ENCODE assay signal across 23 cellular contexts in the genomic region with DNA sequence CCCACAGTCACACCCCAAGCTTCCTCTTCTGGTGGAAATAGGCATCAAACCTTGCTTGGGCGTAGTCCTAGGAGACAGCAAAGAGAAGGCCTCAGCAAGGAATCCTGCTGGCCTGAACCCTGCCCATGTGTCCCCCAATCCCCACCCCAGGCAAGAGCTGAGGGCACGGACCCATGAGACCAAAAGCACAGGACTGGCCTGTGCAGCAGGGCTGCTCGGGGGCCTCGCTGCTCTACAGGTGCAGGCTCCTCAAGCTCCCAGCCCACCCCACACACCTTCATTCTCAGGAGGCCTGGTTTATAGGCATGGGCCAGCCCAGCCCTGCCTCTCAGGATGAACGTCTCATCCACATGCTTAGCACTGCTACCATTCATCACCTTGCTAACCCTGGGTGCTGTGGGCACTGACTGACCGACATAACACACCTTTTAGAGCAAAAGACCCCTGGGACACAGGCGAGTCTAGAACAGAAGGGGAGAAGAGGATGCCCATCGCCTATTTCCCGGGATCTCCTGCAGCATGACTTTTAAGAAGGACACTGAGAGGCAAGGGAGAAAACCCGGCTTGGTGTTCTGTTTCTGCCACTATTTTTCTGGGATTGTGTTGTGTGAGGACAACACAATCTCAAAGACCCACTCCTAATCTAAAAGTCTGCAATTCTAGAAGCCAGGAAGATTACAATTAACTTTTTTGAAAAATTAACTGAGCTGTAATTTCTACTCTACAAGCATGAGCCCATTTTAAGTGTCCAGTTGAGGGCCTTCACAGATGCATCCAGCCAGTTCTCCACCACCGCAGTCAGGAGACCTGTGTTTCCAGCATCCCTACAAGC. TPM values are rescaled to one million over a fixed set of nuclear protein-coding genes. Genes with fewer than 3 reads are reported as not detected.
A peak's percentile ranks its signal among the peaks of the same experiment; 100 is the strongest.
DNase-seq lines count a peak whose midpoint lies in the region; ATAC-seq, FAIRE-seq and TF ChIP-seq lines count a peak whose summit lies in the region.
"Had no signal": no experiment of that assay in that cellular context is flagged by ENCODE, and none has a peak within 500 bp of the region (broad histone marks: within the 10 kb centered on the region; RNA-seq: fewer than 3 reads in every experiment).

No MANE protein-coding gene starts in this region.

- peaks cover 17% of the 10 kb centered on the region for H3K36me3 Mint-ChIP-seq in activated CD4-positive, alpha-beta T cell treated with anti-CD3 and anti-CD28 coated beads for 36 hours (ENCODE audit: low read depth)
- H3K36me3 Mint-ChIP-seq: IgD-negative memory B cell had no signal

- SMC1A ChIA-PET in GM12878 (lab: Charles Lee; ENCODE audit: uncharacterized antibody, unreplicated experiment): no interaction called here

- no peaks in the 10 kb centered on the region for H3K27me3 ChIP-seq in GM12878 (replicated peaks in 1 of 2; ENCODE audit: control insufficient read depth in 2 of 2, insufficient read depth in 2 of 2, low read length in 1 of 2)
- no peaks in the 10 kb centered on the region for H3K27me3 ChIP-seq in neural cell (ENCODE audit: insufficient read depth, low read depth, low read length)
- no peaks in the 10 kb centered on the region for H3K27me3 ChIP-seq in effector memory CD4-positive, alpha-beta T cell (replicated peaks; ENCODE audit: control insufficient read depth, insufficient read depth, low read length, poor library complexity, severe bottlenecking)
- H3K27me3 ChIP-seq: spleen had no signal

- POLR2A ChIA-PET in activated CD4-positive, alpha-beta T cell treated with anti-CD3 and anti-CD28 coated beads for 36 hours (lab: Charles Lee): no interaction called here
- POLR2A ChIA-PET in GM12878 (lab: Charles Lee): interaction anchor here (0.5 kb wide), 1 partner anchor 121 kb away, joined by 4 read pairs; no protein-coding TSS in a partner anchor

- peak overlapping the region; percentile 55 for H3K27ac Mint-ChIP-seq in activated CD4-positive, alpha-beta T cell treated with anti-CD3 and anti-CD28 coated beads for 36 hours
- H3K27ac Mint-ChIP-seq: IgD-negative memory B cell, nephron had no signal

- H3K27ac ChIP-seq in GM12878 (ENCODE audit: control insufficient read depth, insufficient read depth) (no peak overlapping the region), neural cell (ENCODE audit: low read length) (peak overlapping the region; percentile 14)
- no peak overlapping the region for H3K27ac ChIP-seq in effector memory CD4-positive, alpha-beta T cell (ENCODE audit: insufficient read depth, low read length, poor library complexity, severe bottlenecking)

- H2AFZ ChIP-seq in GM12878 (ENCODE audit: control insufficient read depth, low read depth, low read length) (no peak overlapping the region), neural cell (ENCODE audit: low read depth, low read length) (no peak overlapping the region)

- no TSS peak for BruUV-seq in GM12878 (replicated peaks; lab: Mats Ljungman, UMichigan)

- TF ChIP-seq POLR2A in GM18951 (IDR thresholded peaks at IDR 0.05; ENCODE audit: extremely low read depth, insufficient read depth, insufficient read length): peak; percentile 47
- TF ChIP-seq POLR2A in GM12878 (IDR thresholded peaks at IDR 0.05; ENCODE audit: low read depth, low read length): peak; percentile 62

- TF ChIP-seq CTCF in GM12878 (IDR thresholded peaks at IDR 0.05 in 2 of 3, conservative IDR thresholded peaks at IDR 0.05 in 1 of 3; ENCODE audit: control insufficient read depth in 2 of 3, extremely low read depth in 1 of 3, insufficient read depth in 1 of 3, low read depth in 3 of 3, low read length in 3 of 3) (no peak), neural cell (IDR thresholded peaks at IDR 0.05; ENCODE audit: poor library complexity, severe bottlenecking) (no peak)

- WGBS in GM12878 (ENCODE audit: insufficient coverage, insufficient replicate concordance, low lambda C conversion rate, missing lambda C conversion rate): 93% methylated on average over 11 of the region's 11 CpGs

- no peak overlapping the region for H3K4me2 ChIP-seq in GM12878 (ENCODE audit: control insufficient read depth, insufficient read depth)
- no peak overlapping the region for H3K4me2 ChIP-seq in neural cell (ENCODE audit: low read length)

- no peak overlapping the region for H3K9ac ChIP-seq in GM12878 (ENCODE audit: control insufficient read depth, insufficient read depth, low read length)
- no peak overlapping the region for H3K9ac ChIP-seq in neural cell (ENCODE audit: low read length)

- no peaks in the 10 kb centered on the region for H3K27me3 Mint-ChIP-seq in activated CD4-positive, alpha-beta T cell treated with anti-CD3 and anti-CD28 coated beads for 36 hours
- H3K27me3 Mint-ChIP-seq: IgD-negative memory B cell had no signal

- H3K79me2 ChIP-seq in GM12878 (ENCODE audit: control insufficient read depth, insufficient read depth, low read length) (no peaks in the 10 kb centered on the region), neural cell (replicated peaks; ENCODE audit: insufficient read depth, low read length) (no peaks in the 10 kb centered on the region)

- H3K36me3 ChIP-seq in GM12878 (ENCODE audit: control insufficient read depth in 2 of 2, insufficient read depth in 2 of 2, low read length in 1 of 2): peaks cover 14 to 15% of the 10 kb centered on the region in 2 experiments; a peak in 3 of 4 replicates
- no peaks in the 10 kb centered on the region for H3K36me3 ChIP-seq in neural cell (ENCODE audit: insufficient read depth, low read length)
- H3K36me3 ChIP-seq in effector memory CD4-positive, alpha-beta T cell (ENCODE audit: control insufficient read depth, insufficient read depth, low read length): peaks cover 24% of the 10 kb centered on the region

- RAD21 ChIA-PET in GM12878 (lab: Charles Lee; ENCODE audit: unreplicated experiment): no interaction called here

- no peaks in the 10 kb centered on the region for H3K9me3 Mint-ChIP-seq in activated CD4-positive, alpha-beta T cell treated with anti-CD3 and anti-CD28 coated beads for 36 hours (ENCODE audit: low read depth)
- H3K9me3 Mint-ChIP-seq: IgD-negative memory B cell, nephron had no signal

- H3K4me3 Mint-ChIP-seq in activated CD4-positive, alpha-beta T cell treated with anti-CD3 and anti-CD28 coated beads for 36 hours: no peak overlapping the region
- H3K4me3 Mint-ChIP-seq: IgD-negative memory B cell, nephron had no signal

- no peaks in the 10 kb centered on the region for H3K4me1 ChIP-seq in GM12878 (ENCODE audit: control insufficient read depth, insufficient read depth, low read length)
- H3K4me1 ChIP-seq in effector memory CD4-positive, alpha-beta T cell (ENCODE audit: control insufficient read depth, insufficient read depth, low read length, poor library complexity, severe bottlenecking): no peaks in the 10 kb centered on the region

- H3K4me3 ChIP-seq in GM12878: no peak overlapping the region
- H3K4me3 ChIP-seq in neural cell (ENCODE audit: low read length): no peak overlapping the region
- H3K4me3 ChIP-seq in effector memory CD4-positive, alpha-beta T cell (ENCODE audit: insufficient read depth, low read depth, low read length, poor library complexity, severe bottlenecking): no peak overlapping the region
- H3K4me3 ChIP-seq: spleen had no signal

- TF ChIP-seq RAD21 in GM12878 (IDR thresholded peaks at IDR 0.05; ENCODE audit: insufficient read depth, low read depth, low read length) (no peak), neural cell (conservative IDR thresholded peaks at IDR 0.05) (no peak)

- TF ChIP-seq EP300 in GM12878 (IDR thresholded peaks at IDR 0.05; ENCODE audit: borderline replicate concordance in 1 of 2, control insufficient read depth in 1 of 2, low read depth in 2 of 2, low read length in 2 of 2): no peak
- TF ChIP-seq EP300 in neural cell (conservative IDR thresholded peaks at IDR 0.05; ENCODE audit: poor library complexity, severe bottlenecking): no peak

- H3K9me2 ChIP-seq in neural cell (ENCODE audit: insufficient read depth, low read length): no peaks in the 10 kb centered on the region

- peaks cover 2% of the 10 kb centered on the region for H3K4me1 Mint-ChIP-seq in activated CD4-positive, alpha-beta T cell treated with anti-CD3 and anti-CD28 coated beads for 36 hours
- H3K4me1 Mint-ChIP-seq: nephron had no signal

- intact Hi-C loops in activated CD4-positive, alpha-beta T cell treated with anti-CD3 and anti-CD28 coated beads for 36 hours (cut with DNase I, micrococcal nuclease): loop anchor here in 1 of 2 experiments (2.0 kb wide), 1 partner anchor 15 kb away; the partner anchor contains the start of gene TCIRG1
- intact Hi-C loops in GM12878 (cut with micrococcal nuclease; ENCODE audit: unreplicated experiment): no loop called here

- CTCF ChIA-PET in activated CD4-positive, alpha-beta T cell treated with anti-CD3 and anti-CD28 coated beads for 36 hours (lab: Charles Lee): interaction anchor here (1.1 kb wide), 1 partner anchor 43 kb away, joined by 3 read pairs; no protein-coding TSS in a partner anchor
- CTCF ChIA-PET in GM12878 (lab: Yijun Ruan, JAX): no interaction called here

- no peak for DNase-seq in activated CD4-positive, alpha-beta T cell treated with anti-CD3 and anti-CD28 coated beads for 36 hours
- no peak for DNase-seq in activated CD4-positive, alpha-beta T cell treated with anti-CD3 and anti-CD28 coated beads, Interleukin-2, amount 50 U/mL, for 4 hours
- no peak for DNase-seq in GM12878 (ENCODE audit: low read depth, low spot score)
- DNase-seq in effector memory CD4-positive, alpha-beta T cell: no peak
- no peak for DNase-seq in stimulated activated CD4-positive, alpha-beta T cell treated with anti-CD3 and anti-CD28 coated beads, Interleukin-4, amount 100 ng/mL, for 4 hours
- DNase-seq in NOMO-1 treated with dmso at 0.1 percent for 144 hours (lab: John Stamatoyannopoulos, UW; ENCODE audit: unreplicated experiment): no peak
- DNase-seq: activated CD4-positive, CD25-positive, alpha-beta regulatory T cell treated with anti-CD3 and anti-CD28 coated beads, Interleukin-2, amount 50 U/mL, for 72 hours; effector CD4-positive, alpha-beta T cell; head of caudate nucleus; mammary epithelial cell; MV-4-11; NCI-H2029; NCI-H510A treated with DMSO at 0.1 percent for 48 hours; SIG-M5; spleen; trophoblast cell had no signal

- no peaks in the 10 kb centered on the region for H3K9me3 ChIP-seq in GM12878 (replicated peaks; ENCODE audit: control insufficient read depth, insufficient read depth, low read length)
- no peaks in the 10 kb centered on the region for H3K9me3 ChIP-seq in neural cell (ENCODE audit: low read length)
- no peaks in the 10 kb centered on the region for H3K9me3 ChIP-seq in effector memory CD4-positive, alpha-beta T cell (ENCODE audit: control insufficient read depth, low read length)
- H3K9me3 ChIP-seq: spleen had no signal

- H4K20me1 ChIP-seq in GM12878 (ENCODE audit: control insufficient read depth, insufficient read depth) (no peaks in the 10 kb centered on the region), neural cell (ENCODE audit: insufficient read depth) (no peaks in the 10 kb centered on the region)

- no peaks in the 10 kb centered on the region for H3F3A ChIP-seq in neural cell (ENCODE audit: insufficient read depth, low read length, poor library complexity, severe bottlenecking)

- no peak for ATAC-seq in activated CD4-positive, alpha-beta T cell treated with anti-CD3 and anti-CD28 coated beads for 36 hours
- peak; percentile 9; the same call in 1 of the 3 replicates for ATAC-seq in GM12878

- no peak for FAIRE-seq in GM12878 (lab: Jason Lieb, UNC)
- FAIRE-seq: A204.1, islet of Langerhans had no signal

- in situ Hi-C loops in GM18951 (cut with MboI; ENCODE audit: low sequenced_read_pairs, unreplicated experiment) (no loop called here), GM12878 (cut with MboI) (no loop called here)

RNA-seq across cellular contexts. Expression of gene TCIRG1, which starts 15.4 kb away (rescaled TPM):
- 100 to 1,000 TPM; 117 to 151 TPM for total RNA-seq in activated CD4-positive, alpha-beta T cell treated with anti-CD3 and anti-CD28 coated beads for 36 hours
- 287 and 325 TPM in 2 replicates for total RNA-seq in GM12878 (2013; cell fraction: nucleolus; rRNA removed)
- total RNA-seq in GM12878 (2014; rRNA removed): 143 and 166 TPM in 2 replicates
- 18.9 and 20.4 TPM in 2 replicates for total RNA-seq in GM12878 (2014; rRNA removed; fragmentation: Illumina TruSeq; extraction: Trizol)
- total RNA-seq in GM12878 (2021): 173 and 179 TPM in 2 replicates
- 40.2 TPM for polyA plus RNA-seq in GM12878 (2011; ENCODE audit: low read depth)
- 20.8 and 51.2 TPM in 2 replicates for polyA plus RNA-seq in GM12878 (2011; rRNA removed)
- 73.7 and 130 TPM in 2 replicates for polyA plus RNA-seq in GM12878 (2011; cell fraction: cytosol; rRNA removed)
- polyA plus RNA-seq in GM12878 (2011; cell fraction: nucleus; rRNA removed): 2,133 and 2,164 TPM in 2 replicates
- polyA plus RNA-seq in GM12878 (2012): 133 and 152 TPM in 2 replicates
- 3.0 and 18.6 TPM in 2 replicates for polyA plus RNA-seq in GM12878 (2014; fragmentation: Illumina TruSeq; extraction: Trizol)
- 1 to 10 TPM in 1 of 2 experiments, under 1 TPM in 1; 0.76 to 7.5 TPM for polyA plus RNA-seq in GM12878 (2014; fragmentation: Nextera tagmentation; extraction: Ambion mirVana)
- polyA plus RNA-seq in GM12878 (2014; rRNA removed): 218 and 238 TPM in 2 replicates
- 100 to 1,000 TPM; 124 to 148 TPM for polyA plus RNA-seq in GM12878 (2016; fragmentation: Nextera tagmentation; extraction: Ambion mirVana)
- polyA minus RNA-seq in GM12878 (2011; rRNA and poly(A)+ RNA removed): 36.7 and 83.1 TPM in 2 replicates
- 30.3 and 36.8 TPM in 2 replicates for polyA minus RNA-seq in GM12878 (2011; cell fraction: cytosol; rRNA and poly(A)+ RNA removed)
- polyA minus RNA-seq in GM12878 (2011; cell fraction: nucleus; rRNA and poly(A)+ RNA removed): 200 and 263 TPM in 2 replicates
- 1.8 and 2.2 TPM in 2 replicates for polyA plus RNA-seq in neural cell
- polyA minus RNA-seq in neural cell: 0.24 TPM in 1 of 2 replicates, not detected in the other

RNA-seq across cellular contexts. Expression of gene NDUFS8, which starts 23.7 kb away (rescaled TPM):
- total RNA-seq in activated CD4-positive, alpha-beta T cell treated with anti-CD3 and anti-CD28 coated beads for 36 hours: 100 to 1,000 TPM; 108 to 113 TPM
- 26.5 and 35.4 TPM in 2 replicates for total RNA-seq in GM12878 (2013; cell fraction: nucleolus; rRNA removed)
- 224 and 238 TPM in 2 replicates for total RNA-seq in GM12878 (2014; rRNA removed)
- total RNA-seq in GM12878 (2014; rRNA removed; fragmentation: Illumina TruSeq; extraction: Trizol): 67.9 and 69.2 TPM in 2 replicates
- total RNA-seq in GM12878 (2021): 169 and 176 TPM in 2 replicates
- polyA plus RNA-seq in GM12878 (2011; ENCODE audit: low read depth): 53.0 TPM
- 17.7 and 41.5 TPM in 2 replicates for polyA plus RNA-seq in GM12878 (2011; rRNA removed)
- 87.4 and 156 TPM in 2 replicates for polyA plus RNA-seq in GM12878 (2011; cell fraction: cytosol; rRNA removed)
- 97.0 and 109 TPM in 2 replicates for polyA plus RNA-seq in GM12878 (2011; cell fraction: nucleus; rRNA removed)
- polyA plus RNA-seq in GM12878 (2012): 86.6 and 93.3 TPM in 2 replicates
- 13.1 and 44.4 TPM in 2 replicates for polyA plus RNA-seq in GM12878 (2014; fragmentation: Illumina TruSeq; extraction: Trizol)
- polyA plus RNA-seq in GM12878 (2014; fragmentation: Nextera tagmentation; extraction: Ambion mirVana): 10 to 100 TPM; 17.6 to 71.2 TPM
- 214 and 239 TPM in 2 replicates for polyA plus RNA-seq in GM12878 (2014; rRNA removed)
- polyA plus RNA-seq in GM12878 (2016; fragmentation: Nextera tagmentation; extraction: Ambion mirVana): 100 to 1,000 TPM; 300 to 308 TPM
- polyA minus RNA-seq in GM12878 (2011; rRNA and poly(A)+ RNA removed): 41.8 and 80.4 TPM in 2 replicates
- polyA minus RNA-seq in GM12878 (2011; cell fraction: cytosol; rRNA and poly(A)+ RNA removed): 42.0 and 51.3 TPM in 2 replicates
- 30.9 and 54.5 TPM in 2 replicates for polyA minus RNA-seq in GM12878 (2011; cell fraction: nucleus; rRNA and poly(A)+ RNA removed)
- polyA plus RNA-seq in neural cell: 169 and 188 TPM in 2 replicates
- 63.1 and 64.0 TPM in 2 replicates for polyA minus RNA-seq in neural cell

RNA-seq across cellular contexts. Expression of gene ALDH3B1, which starts 44.1 kb away (rescaled TPM):
- not detected for total RNA-seq in activated CD4-positive, alpha-beta T cell treated with anti-CD3 and anti-CD28 coated beads for 36 hours
- total RNA-seq in GM12878 (2013; cell fraction: nucleolus; rRNA removed): not detected in 2 replicates
- 0.17 and 0.60 TPM in 2 replicates for total RNA-seq in GM12878 (2014; rRNA removed)
- 0.18 TPM in 1 of 2 replicates, not detected in the other for total RNA-seq in GM12878 (2014; rRNA removed; fragmentation: Illumina TruSeq; extraction: Trizol)
- total RNA-seq in GM12878 (2021): 0.32 TPM in 1 of 2 replicates, not detected in the other
- not detected for polyA plus RNA-seq in GM12878 (2011; ENCODE audit: low read depth)
- polyA plus RNA-seq in GM12878 (2011; rRNA removed): not detected in 2 replicates
- 0.01 TPM in 1 of 2 replicates, not detected in the other for polyA plus RNA-seq in GM12878 (2011; cell fraction: cytosol; rRNA removed)
- not detected in 2 replicates for polyA plus RNA-seq in GM12878 (2011; cell fraction: nucleus; rRNA removed)
- polyA plus RNA-seq in GM12878 (2012): 0.13 and 0.14 TPM in 2 replicates
- polyA plus RNA-seq in GM12878 (2014; fragmentation: Illumina TruSeq; extraction: Trizol): 0.04 TPM in 1 of 2 replicates, not detected in the other
- polyA plus RNA-seq in GM12878 (2014; fragmentation: Nextera tagmentation; extraction: Ambion mirVana): under 1 TPM; 0.03 to 0.13 TPM
- 0.19 and 0.23 TPM in 2 replicates for polyA plus RNA-seq in GM12878 (2014; rRNA removed)
- under 1 TPM in 1 of 2 experiments, not detected in 1; 0.37 TPM for polyA plus RNA-seq in GM12878 (2016; fragmentation: Nextera tagmentation; extraction: Ambion mirVana)
- polyA minus RNA-seq in GM12878 (2011; rRNA and poly(A)+ RNA removed): not detected in 2 replicates
- 0.94 and 1.0 TPM in 2 replicates for polyA minus RNA-seq in GM12878 (2011; cell fraction: cytosol; rRNA and poly(A)+ RNA removed)
- 0.12 and 0.29 TPM in 2 replicates for polyA minus RNA-seq in GM12878 (2011; cell fraction: nucleus; rRNA and poly(A)+ RNA removed)
- polyA plus RNA-seq in neural cell: not detected in 2 replicates
- not detected in 2 replicates for polyA minus RNA-seq in neural cell
- total RNA-seq: T-helper 2 cell treated with Interferon-gamma antibody and Interleukin-4, amounts not matched to agents 100 ng/mL and 5 ng/mL, for 36 hours had no signal

RNA-seq across cellular contexts. Expression of gene UNC93B1, which starts 50.3 kb away (rescaled TPM):
- 10 to 100 TPM; 16.3 to 16.7 TPM for total RNA-seq in activated CD4-positive, alpha-beta T cell treated with anti-CD3 and anti-CD28 coated beads for 36 hours
- total RNA-seq in GM12878 (2013; cell fraction: nucleolus; rRNA removed): 59.2 TPM in 2 replicates
- 61.9 and 67.8 TPM in 2 replicates for total RNA-seq in GM12878 (2014; rRNA removed)
- 16.1 and 18.6 TPM in 2 replicates for total RNA-seq in GM12878 (2014; rRNA removed; fragmentation: Illumina TruSeq; extraction: Trizol)
- 75.6 and 79.7 TPM in 2 replicates for total RNA-seq in GM12878 (2021)
- 29.9 TPM for polyA plus RNA-seq in GM12878 (2011; ENCODE audit: low read depth)
- polyA plus RNA-seq in GM12878 (2011; rRNA removed): 18.5 and 41.1 TPM in 2 replicates
- polyA plus RNA-seq in GM12878 (2011; cell fraction: cytosol; rRNA removed): 38.3 and 51.7 TPM in 2 replicates
- polyA plus RNA-seq in GM12878 (2011; cell fraction: nucleus; rRNA removed): 115 and 153 TPM in 2 replicates
- 54.8 and 57.9 TPM in 2 replicates for polyA plus RNA-seq in GM12878 (2012)
- 8.1 and 25.3 TPM in 2 replicates for polyA plus RNA-seq in GM12878 (2014; fragmentation: Illumina TruSeq; extraction: Trizol)
- 1 to 10 TPM; 1.3 to 3.4 TPM for polyA plus RNA-seq in GM12878 (2014; fragmentation: Nextera tagmentation; extraction: Ambion mirVana)
- polyA plus RNA-seq in GM12878 (2014; rRNA removed): 73.1 and 79.9 TPM in 2 replicates
- 10 to 100 TPM; 35.0 to 37.5 TPM for polyA plus RNA-seq in GM12878 (2016; fragmentation: Nextera tagmentation; extraction: Ambion mirVana)
- 31.6 and 44.0 TPM in 2 replicates for polyA minus RNA-seq in GM12878 (2011; rRNA and poly(A)+ RNA removed)
- 18.9 and 20.0 TPM in 2 replicates for polyA minus RNA-seq in GM12878 (2011; cell fraction: cytosol; rRNA and poly(A)+ RNA removed)
- polyA minus RNA-seq in GM12878 (2011; cell fraction: nucleus; rRNA and poly(A)+ RNA removed): 24.2 and 31.8 TPM in 2 replicates
- polyA plus RNA-seq in neural cell: 0.19 and 0.30 TPM in 2 replicates
- not detected in 2 replicates for polyA minus RNA-seq in neural cell
